In the genomic region with DNA sequence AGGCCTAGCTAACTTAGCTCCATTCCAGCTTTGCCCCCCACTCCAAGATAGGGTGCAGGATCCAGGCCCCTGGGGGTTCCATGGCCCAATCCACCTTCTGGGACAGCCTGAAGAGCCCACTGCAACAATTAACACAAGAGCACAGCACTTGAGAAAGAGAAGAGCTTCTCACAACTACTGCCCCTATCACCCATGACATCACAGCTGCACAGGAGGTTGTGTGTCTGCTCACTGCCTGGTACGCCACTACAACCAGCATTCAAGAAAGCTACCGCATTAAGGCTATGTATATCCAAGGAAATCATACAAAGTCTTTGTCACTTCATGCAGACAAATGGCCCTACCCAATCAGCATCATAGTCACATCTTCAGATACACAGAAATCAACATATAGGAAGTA, we compare ENCODE assay signal across 19 cellular contexts.
DNase-seq lines count a peak whose midpoint lies in the region; ATAC-seq and TF ChIP-seq lines count a peak whose summit lies in the region.
"Had no signal": no experiment of that assay in that cellular context is flagged by ENCODE, and none has a peak within 500 bp of the region (broad histone marks: within the 10 kb centered on the region; RNA-seq: fewer than 3 reads in every experiment).

No MANE protein-coding gene starts in this region.

- no peak overlapping the region for H2AFZ ChIP-seq in IMR-90 (replicated peaks; ENCODE audit: low read length, poor library complexity)

- H3K27me3 Mint-ChIP-seq in CD8-positive, alpha-beta memory T cell = no peaks in the 10 kb centered on the region
- H3K27me3 Mint-ChIP-seq in WTC11 (ENCODE audit: low read depth) = no peaks in the 10 kb centered on the region

- H2BK20ac ChIP-seq in IMR-90 (ENCODE audit: low read depth, low read length) = no peak overlapping the region

- in situ Hi-C loops in IMR-90 (cut with MboI; ENCODE audit: low sequenced_read_pairs) = no loop called here

- no peak overlapping the region; the same call in 1 of the 2 replicates for H3K23ac ChIP-seq in IMR-90 (ENCODE audit: low read depth, low read length)

- intact Hi-C loops in IMR-90 (cut with micrococcal nuclease) = loop anchor here (10.0 kb wide), 1 partner anchor 48 kb away; no protein-coding TSS in a partner anchor

- peaks cover 27 to 34% of the 10 kb centered on the region in 2 experiments for H3K79me1 ChIP-seq in IMR-90 (ENCODE audit: low read depth in 1 of 2, low read length in 2 of 2)

- POLR2A ChIA-PET in CD8-positive, alpha-beta memory T cell (lab: Charles Lee) = no interaction called here
- POLR2A ChIA-PET in IMR-90 (lab: Charles Lee; ENCODE audit: unreplicated experiment) = interaction anchor here (0.5 kb wide), 1 partner anchor 35 kb away, joined by 3 read pairs; no protein-coding TSS in a partner anchor
- POLR2A ChIA-PET in WTC11 (lab: Charles Lee) = no interaction called here

- H2AK5ac ChIP-seq in IMR-90 (ENCODE audit: low read depth, low read length) = no peak overlapping the region

- peak overlapping the region in 7 of 8 donors; percentile 32 to 97 (median 95) for H3K27ac Mint-ChIP-seq in CD8-positive, alpha-beta memory T cell
- H3K27ac Mint-ChIP-seq in WTC11 = peak overlapping the region; percentile 32

- no peak overlapping the region for H3K4me2 ChIP-seq in IMR-90 (ENCODE audit: low read depth, low read length)

- H2BK5ac ChIP-seq in IMR-90 (ENCODE audit: low read depth, low read length, poor library complexity, severe bottlenecking) = no peak overlapping the region

- H2BK15ac ChIP-seq in IMR-90 (ENCODE audit: low read depth, low read length) = no peak overlapping the region

- no peak overlapping the region for H3K14ac ChIP-seq in IMR-90 (replicated peaks; ENCODE audit: low read depth, low read length)

- no peak overlapping the region for H4K91ac ChIP-seq in IMR-90 (ENCODE audit: insufficient read depth, low read depth, low read length)

- no peak for ATAC-seq in IMR-90 (ENCODE audit: low read depth)
- peak; percentile 23 for ATAC-seq in WTC11
- ATAC-seq: body of pancreas had no signal

- no peak overlapping the region for H4K8ac ChIP-seq in IMR-90 (ENCODE audit: low read depth in 2 of 2, low read length in 2 of 2)

- H3K9ac ChIP-seq in IMR-90 (ENCODE audit: low read depth, low read length) = no peak overlapping the region

- WGBS in IMR-90 (ENCODE audit: extremely low coverage in 2 of 2, insufficient read length in 1 of 2), 2 experiments = no CpG with 5 or more reads among the region's 2 CpGs

- H3K27me3 ChIP-seq in CD8-positive, alpha-beta memory T cell (ENCODE audit: insufficient read depth, low read length, poor library complexity, severe bottlenecking) = no peaks in the 10 kb centered on the region
- H3K27me3 ChIP-seq in IMR-90 (ENCODE audit: control insufficient read depth, insufficient read depth, low read length) = no peaks in the 10 kb centered on the region
- H3K27me3 ChIP-seq in neutrophil = no peaks in the 10 kb centered on the region
- H3K27me3 ChIP-seq: body of pancreas, esophagus muscularis mucosa had no signal

- peaks cover 9% of the 10 kb centered on the region; the same call in 1 of the 2 replicates for H4K20me1 ChIP-seq in IMR-90 (ENCODE audit: insufficient read depth, low read length)

- H2BK120ac ChIP-seq in IMR-90 (ENCODE audit: low read depth, low read length) = no peak overlapping the region

- no peak overlapping the region for H3K18ac ChIP-seq in IMR-90 (ENCODE audit: low read depth, low read length)

- H3K4ac ChIP-seq in IMR-90 (ENCODE audit: low read depth, low read length) = no peak overlapping the region

- H3K4me1 ChIP-seq in CD8-positive, alpha-beta memory T cell (ENCODE audit: insufficient read depth, low read length) = peaks cover 30% of the 10 kb centered on the region
- H3K4me1 ChIP-seq in IMR-90 (ENCODE audit: control insufficient read depth, insufficient read depth, low read length) (peaks cover 7% of the 10 kb centered on the region), neutrophil (ENCODE audit: control insufficient read depth in 1 of 2, insufficient read depth in 1 of 2, low read depth in 1 of 2, low read length in 1 of 2) (peaks cover 21 to 44% of the 10 kb centered on the region in 2 experiments)
- H3K4me1 ChIP-seq: body of pancreas had no signal

- no peak overlapping the region for H4K5ac ChIP-seq in IMR-90 (ENCODE audit: low read depth, low read length)

- no peaks in the 10 kb centered on the region for H3K9me3 ChIP-seq in CD8-positive, alpha-beta memory T cell (ENCODE audit: low read length)
- H3K9me3 ChIP-seq in IMR-90 (ENCODE audit: control insufficient read depth, insufficient read depth, low read length) = peaks cover 2% of the 10 kb centered on the region; the same call in 1 of the 2 replicates
- H3K9me3 ChIP-seq in neutrophil = no peaks in the 10 kb centered on the region
- H3K9me3 ChIP-seq: body of pancreas had no signal

- BruUV-seq in IMR-90 (replicated peaks; lab: Mats Ljungman, UMichigan) = no TSS peak

- CTCF ChIA-PET in CD8-positive, alpha-beta memory T cell (lab: Charles Lee) = interaction anchor here (0.6 to 2.4 kb wide), 3 partner anchors 16 to 136 kb away, joined by 3 to 9 read pairs (median 4); no protein-coding TSS in a partner anchor
- CTCF ChIA-PET in IMR-90 (lab: Yijun Ruan, JAX) (no interaction called here), WTC11 (lab: Charles Lee) (interaction anchor here (0.7 to 1.6 kb wide), 3 partner anchors 13 to 269 kb away, joined by 3 read pairs; no protein-coding TSS in a partner anchor)

- TF ChIP-seq RAD21 in IMR-90 (IDR thresholded peaks at IDR 0.05; ENCODE audit: low read length) = no peak

- peaks cover 4 to 12% (median 10%) of the 10 kb centered on the region in 5 donors for H3K9me3 Mint-ChIP-seq in CD8-positive, alpha-beta memory T cell
- H3K9me3 Mint-ChIP-seq in WTC11 = no peaks in the 10 kb centered on the region

- no peak overlapping the region for H3K27ac ChIP-seq in CD8-positive, alpha-beta memory T cell (ENCODE audit: low read depth, low read length)
- H3K27ac ChIP-seq in IMR-90 (ENCODE audit: insufficient read depth, low read length) (no peak overlapping the region), neutrophil (peak overlapping the region; percentile 46)
- H3K27ac ChIP-seq: body of pancreas, esophagus muscularis mucosa, thoracic aorta had no signal

- no peak overlapping the region for H3K4me3 ChIP-seq in CD8-positive, alpha-beta memory T cell (ENCODE audit: low read length)
- H3K4me3 ChIP-seq in IMR-90 (ENCODE audit: insufficient read depth, low read depth, low read length) (no peak overlapping the region), neutrophil (ENCODE audit: low read depth in 1 of 2, low read length in 1 of 2) (no peak overlapping the region), foreskin fibroblast (ENCODE audit: low read depth in 1 of 2, low read length in 2 of 2) (no peak overlapping the region)
- H3K4me3 ChIP-seq: body of pancreas, esophagus muscularis mucosa, thoracic aorta had no signal

- H3K4me1 Mint-ChIP-seq in CD8-positive, alpha-beta memory T cell = peaks cover 43 to 60% (median 53%) of the 10 kb centered on the region in 3 donors
- peaks cover 30% of the 10 kb centered on the region for H3K4me1 Mint-ChIP-seq in WTC11

- dilution Hi-C loops in IMR-90 (cut with HindIII; ENCODE audit: low sequenced_read_pairs, unreplicated experiment) = no loop called here

- no peaks in the 10 kb centered on the region for H3K9me1 ChIP-seq in IMR-90 (ENCODE audit: insufficient read depth, low read length)

- H3K4me3 Mint-ChIP-seq in CD8-positive, alpha-beta memory T cell = peak overlapping the region in 1 of 7 donors; percentile 11
- H3K4me3 Mint-ChIP-seq in WTC11 = no peak overlapping the region

- H3K36me3 Mint-ChIP-seq in CD8-positive, alpha-beta memory T cell = peaks cover 2 to 15% (median 5%) of the 10 kb centered on the region in 3 donors
- no peaks in the 10 kb centered on the region for H3K36me3 Mint-ChIP-seq in WTC11

- no peak overlapping the region for H3K56ac ChIP-seq in IMR-90 (ENCODE audit: extremely low read depth, insufficient read depth, low read length)

- no peaks in the 10 kb centered on the region for H3K36me3 ChIP-seq in CD8-positive, alpha-beta memory T cell (ENCODE audit: insufficient read depth, low read length)
- no peaks in the 10 kb centered on the region for H3K36me3 ChIP-seq in IMR-90 (ENCODE audit: control insufficient read depth, insufficient read depth, low read length)
- H3K36me3 ChIP-seq in neutrophil = no peaks in the 10 kb centered on the region
- H3K36me3 ChIP-seq: esophagus muscularis mucosa, thoracic aorta had no signal

- no peak for TF ChIP-seq POLR2A in IMR-90 (IDR thresholded peaks at IDR 0.05; ENCODE audit: low read depth, low read length)

- DNase-seq in CD8-positive, alpha-beta memory T cell = no peak
- no peak for DNase-seq in IMR-90
- DNase-seq in WTC11 (ENCODE audit: low spot score) = no peak
- DNase-seq in ureter (ENCODE audit: low spot score) = no peak
- no peak for DNase-seq in amygdala (lab: John Stamatoyannopoulos, UW)
- no peak for DNase-seq in foreskin fibroblast
- DNase-seq: COR-L47; DMS79 treated with DMSO at 0.1 percent for 48 hours; effector CD8-positive, alpha-beta T cell; NCI-H1436 treated with DMSO at 0.1 percent for 48 hours; NCI-H2171; NCI-H524; occipital lobe; stimulated activated naive CD4-positive, alpha-beta T cell; SW 1271 had no signal

- no peak for TF ChIP-seq CTCF in IMR-90 (conservative IDR thresholded peaks at IDR 0.05; ENCODE audit: low read depth, low read length)
- TF ChIP-seq CTCF in WTC11 (IDR thresholded peaks at IDR 0.05) = no peak
- TF ChIP-seq CTCF in neutrophil (IDR thresholded peaks at IDR 0.05) = no peak
- no peak for TF ChIP-seq CTCF in foreskin fibroblast (IDR thresholded peaks at IDR 0.05; ENCODE audit: low read depth, low read length)

- H2AK9ac ChIP-seq in IMR-90 (replicated peaks; ENCODE audit: low read depth, low read length, poor library complexity) = peak overlapping the region; percentile 26

TF ChIP-seq in IMR-90, 13 proteins besides CTCF, POLR2A, EP300 and RAD21 (continues in another document):
- TF ChIP-seq RFX5 (IDR thresholded peaks at IDR 0.05; ENCODE audit: low read depth, low read length) (no peak), FOS (IDR thresholded peaks at IDR 0.05; ENCODE audit: low read depth, low read length) (no peak), MXI1 (IDR thresholded peaks at IDR 0.05; ENCODE audit: borderline replicate concordance, low read depth, low read length) (no peak), RCOR1 (IDR thresholded peaks at IDR 0.05; ENCODE audit: insufficient replicate concordance, low read length) (no peak), SMC3 (IDR thresholded peaks at IDR 0.05; ENCODE audit: low read depth, low read length) (no peak), MAZ (IDR thresholded peaks at IDR 0.05; ENCODE audit: borderline replicate concordance, low read depth, low read length) (no peak)

TF ChIP-seq in WTC11, 78 proteins besides CTCF, POLR2A, EP300 and RAD21 (continues in another document):
- no peak for TF ChIP-seq JAZF1 (CRISPR knock-in tag; IDR thresholded peaks at IDR 0.05)
